ENCODE assay signal across 1 cellular context in the genomic region with DNA sequence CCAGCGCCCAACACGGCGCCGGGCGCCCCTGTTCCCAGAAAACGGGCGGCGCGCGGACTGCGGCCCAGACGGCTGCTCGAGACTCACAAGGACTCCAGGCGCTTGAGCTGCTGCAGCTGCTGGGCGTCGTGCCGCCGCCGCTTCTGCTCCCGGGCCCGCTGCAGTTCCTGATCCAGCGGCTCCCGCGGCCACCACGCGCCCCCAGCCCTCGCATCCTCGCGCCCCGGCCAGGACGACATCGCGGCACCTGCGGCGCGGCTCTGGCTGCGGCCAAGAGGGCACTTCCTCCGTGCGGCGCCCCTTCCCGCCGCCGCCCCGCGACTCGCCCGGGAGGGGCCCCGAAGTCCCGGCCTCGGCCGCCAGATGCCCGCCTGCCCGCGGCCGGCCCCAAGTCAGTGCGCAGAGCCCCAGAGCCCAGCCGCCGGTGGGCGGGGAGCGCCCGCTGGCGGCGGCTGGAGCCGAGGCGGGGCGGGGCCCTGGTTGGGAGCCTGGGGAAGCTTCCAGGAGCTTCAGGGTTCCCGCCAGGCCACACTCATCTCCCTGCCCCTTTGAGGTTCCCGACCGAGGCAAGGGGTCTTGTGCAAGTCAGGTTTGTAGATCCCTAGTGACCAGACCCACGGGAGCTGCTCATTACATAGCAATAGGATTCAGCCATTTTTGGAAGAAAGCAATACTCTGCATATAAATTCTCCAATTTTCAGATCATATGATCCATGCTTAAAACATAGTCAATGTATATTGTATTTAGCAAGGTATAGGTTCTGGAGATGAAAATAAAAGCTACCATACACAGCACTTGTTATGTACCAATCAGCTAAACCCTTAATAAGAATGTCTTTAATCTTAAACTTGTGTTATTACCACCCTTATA.
TF ChIP-seq lines count a peak whose summit lies in the region.

No MANE protein-coding gene starts in this region.

TF ChIP-seq in HepG2, 621 proteins besides CTCF, POLR2A, EP300 and RAD21 (continued from another document and continues in another):
- TF ChIP-seq, protein P1, sequence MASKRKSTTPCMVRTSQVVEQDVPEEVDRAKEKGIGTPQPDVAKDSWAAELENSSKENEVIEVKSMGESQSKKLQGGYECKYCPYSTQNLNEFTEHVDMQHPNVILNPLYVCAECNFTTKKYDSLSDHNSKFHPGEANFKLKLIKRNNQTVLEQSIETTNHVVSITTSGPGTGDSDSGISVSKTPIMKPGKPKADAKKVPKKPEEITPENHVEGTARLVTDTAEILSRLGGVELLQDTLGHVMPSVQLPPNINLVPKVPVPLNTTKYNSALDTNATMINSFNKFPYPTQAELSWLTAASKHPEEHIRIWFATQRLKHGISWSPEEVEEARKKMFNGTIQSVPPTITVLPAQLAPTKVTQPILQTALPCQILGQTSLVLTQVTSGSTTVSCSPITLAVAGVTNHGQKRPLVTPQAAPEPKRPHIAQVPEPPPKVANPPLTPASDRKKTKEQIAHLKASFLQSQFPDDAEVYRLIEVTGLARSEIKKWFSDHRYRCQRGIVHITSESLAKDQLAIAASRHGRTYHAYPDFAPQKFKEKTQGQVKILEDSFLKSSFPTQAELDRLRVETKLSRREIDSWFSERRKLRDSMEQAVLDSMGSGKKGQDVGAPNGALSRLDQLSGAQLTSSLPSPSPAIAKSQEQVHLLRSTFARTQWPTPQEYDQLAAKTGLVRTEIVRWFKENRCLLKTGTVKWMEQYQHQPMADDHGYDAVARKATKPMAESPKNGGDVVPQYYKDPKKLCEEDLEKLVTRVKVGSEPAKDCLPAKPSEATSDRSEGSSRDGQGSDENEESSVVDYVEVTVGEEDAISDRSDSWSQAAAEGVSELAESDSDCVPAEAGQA (IDR thresholded peaks at IDR 0.05; ENCODE audit: low read depth), result no peak
- TF ChIP-seq, protein P1 (CRISPR knock-in tag; IDR thresholded peaks at IDR 0.05; ENCODE audit: borderline replicate concordance), result 0 out of 2 replicates have a peak, but pooled peaks have one; percentile 53
- no peak for TF ChIP-seq ZNF253 (CRISPR knock-in tag; IDR thresholded peaks at IDR 0.05; ENCODE audit: borderline replicate concordance)
- TF ChIP-seq ZNF441 (CRISPR knock-in tag; IDR thresholded peaks at IDR 0.05; ENCODE audit: borderline replicate concordance), result no peak
- TF ChIP-seq, protein P2, sequence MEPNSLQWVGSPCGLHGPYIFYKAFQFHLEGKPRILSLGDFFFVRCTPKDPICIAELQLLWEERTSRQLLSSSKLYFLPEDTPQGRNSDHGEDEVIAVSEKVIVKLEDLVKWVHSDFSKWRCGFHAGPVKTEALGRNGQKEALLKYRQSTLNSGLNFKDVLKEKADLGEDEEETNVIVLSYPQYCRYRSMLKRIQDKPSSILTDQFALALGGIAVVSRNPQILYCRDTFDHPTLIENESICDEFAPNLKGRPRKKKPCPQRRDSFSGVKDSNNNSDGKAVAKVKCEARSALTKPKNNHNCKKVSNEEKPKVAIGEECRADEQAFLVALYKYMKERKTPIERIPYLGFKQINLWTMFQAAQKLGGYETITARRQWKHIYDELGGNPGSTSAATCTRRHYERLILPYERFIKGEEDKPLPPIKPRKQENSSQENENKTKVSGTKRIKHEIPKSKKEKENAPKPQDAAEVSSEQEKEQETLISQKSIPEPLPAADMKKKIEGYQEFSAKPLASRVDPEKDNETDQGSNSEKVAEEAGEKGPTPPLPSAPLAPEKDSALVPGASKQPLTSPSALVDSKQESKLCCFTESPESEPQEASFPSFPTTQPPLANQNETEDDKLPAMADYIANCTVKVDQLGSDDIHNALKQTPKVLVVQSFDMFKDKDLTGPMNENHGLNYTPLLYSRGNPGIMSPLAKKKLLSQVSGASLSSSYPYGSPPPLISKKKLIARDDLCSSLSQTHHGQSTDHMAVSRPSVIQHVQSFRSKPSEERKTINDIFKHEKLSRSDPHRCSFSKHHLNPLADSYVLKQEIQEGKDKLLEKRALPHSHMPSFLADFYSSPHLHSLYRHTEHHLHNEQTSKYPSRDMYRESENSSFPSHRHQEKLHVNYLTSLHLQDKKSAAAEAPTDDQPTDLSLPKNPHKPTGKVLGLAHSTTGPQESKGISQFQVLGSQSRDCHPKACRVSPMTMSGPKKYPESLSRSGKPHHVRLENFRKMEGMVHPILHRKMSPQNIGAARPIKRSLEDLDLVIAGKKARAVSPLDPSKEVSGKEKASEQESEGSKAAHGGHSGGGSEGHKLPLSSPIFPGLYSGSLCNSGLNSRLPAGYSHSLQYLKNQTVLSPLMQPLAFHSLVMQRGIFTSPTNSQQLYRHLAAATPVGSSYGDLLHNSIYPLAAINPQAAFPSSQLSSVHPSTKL (CRISPR knock-in tag; IDR thresholded peaks at IDR 0.05), result peak; percentile 32; the same call in 1 of the 2 replicates
- TF ChIP-seq, protein P3, sequence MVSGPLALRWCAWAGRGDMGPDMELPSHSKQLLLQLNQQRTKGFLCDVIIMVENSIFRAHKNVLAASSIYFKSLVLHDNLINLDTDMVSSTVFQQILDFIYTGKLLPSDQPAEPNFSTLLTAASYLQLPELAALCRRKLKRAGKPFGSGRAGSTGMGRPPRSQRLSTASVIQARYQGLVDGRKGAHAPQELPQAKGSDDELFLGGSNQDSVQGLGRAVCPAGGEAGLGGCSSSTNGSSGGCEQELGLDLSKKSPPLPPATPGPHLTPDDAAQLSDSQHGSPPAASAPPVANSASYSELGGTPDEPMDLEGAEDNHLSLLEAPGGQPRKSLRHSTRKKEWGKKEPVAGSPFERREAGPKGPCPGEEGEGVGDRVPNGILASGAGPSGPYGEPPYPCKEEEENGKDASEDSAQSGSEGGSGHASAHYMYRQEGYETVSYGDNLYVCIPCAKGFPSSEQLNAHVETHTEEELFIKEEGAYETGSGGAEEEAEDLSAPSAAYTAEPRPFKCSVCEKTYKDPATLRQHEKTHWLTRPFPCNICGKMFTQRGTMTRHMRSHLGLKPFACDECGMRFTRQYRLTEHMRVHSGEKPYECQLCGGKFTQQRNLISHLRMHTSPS (CRISPR knock-in tag; IDR thresholded peaks at IDR 0.05; ENCODE audit: low read depth), result peak; percentile 59; the same call in 1 of the 2 replicates
- TF ChIP-seq, protein P4, sequence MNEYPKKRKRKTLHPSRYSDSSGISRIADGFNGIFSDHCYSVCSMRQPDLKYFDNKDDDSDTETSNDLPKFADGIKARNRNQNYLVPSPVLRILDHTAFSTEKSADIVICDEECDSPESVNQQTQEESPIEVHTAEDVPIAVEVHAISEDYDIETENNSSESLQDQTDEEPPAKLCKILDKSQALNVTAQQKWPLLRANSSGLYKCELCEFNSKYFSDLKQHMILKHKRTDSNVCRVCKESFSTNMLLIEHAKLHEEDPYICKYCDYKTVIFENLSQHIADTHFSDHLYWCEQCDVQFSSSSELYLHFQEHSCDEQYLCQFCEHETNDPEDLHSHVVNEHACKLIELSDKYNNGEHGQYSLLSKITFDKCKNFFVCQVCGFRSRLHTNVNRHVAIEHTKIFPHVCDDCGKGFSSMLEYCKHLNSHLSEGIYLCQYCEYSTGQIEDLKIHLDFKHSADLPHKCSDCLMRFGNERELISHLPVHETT (CRISPR knock-in tag; conservative IDR thresholded peaks at IDR 0.05), result no peak
- TF ChIP-seq HOXA3 (CRISPR knock-in tag; IDR thresholded peaks at IDR 0.05), result no peak; the same call in 1 of the 2 replicates
- TF ChIP-seq RARA (CRISPR knock-in tag; IDR thresholded peaks at IDR 0.05), result no peak
- TF ChIP-seq NBN (conservative IDR thresholded peaks at IDR 0.05), result no peak
- TF ChIP-seq ARHGAP35 (CRISPR knock-in tag; IDR thresholded peaks at IDR 0.05; ENCODE audit: borderline replicate concordance), result no peak
- TF ChIP-seq, protein P5, sequence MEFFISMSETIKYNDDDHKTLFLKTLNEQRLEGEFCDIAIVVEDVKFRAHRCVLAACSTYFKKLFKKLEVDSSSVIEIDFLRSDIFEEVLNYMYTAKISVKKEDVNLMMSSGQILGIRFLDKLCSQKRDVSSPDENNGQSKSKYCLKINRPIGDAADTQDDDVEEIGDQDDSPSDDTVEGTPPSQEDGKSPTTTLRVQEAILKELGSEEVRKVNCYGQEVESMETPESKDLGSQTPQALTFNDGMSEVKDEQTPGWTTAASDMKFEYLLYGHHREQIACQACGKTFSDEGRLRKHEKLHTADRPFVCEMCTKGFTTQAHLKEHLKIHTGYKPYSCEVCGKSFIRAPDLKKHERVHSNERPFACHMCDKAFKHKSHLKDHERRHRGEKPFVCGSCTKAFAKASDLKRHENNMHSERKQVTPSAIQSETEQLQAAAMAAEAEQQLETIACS (CRISPR knock-in tag; IDR thresholded peaks at IDR 0.05), result peak; percentile 42; the same call in 1 of the 2 replicates
- no peak for TF ChIP-seq POLR2AphosphoS2 (IDR thresholded peaks at IDR 0.05; ENCODE audit: low read depth, low read length)
- TF ChIP-seq, protein P6, sequence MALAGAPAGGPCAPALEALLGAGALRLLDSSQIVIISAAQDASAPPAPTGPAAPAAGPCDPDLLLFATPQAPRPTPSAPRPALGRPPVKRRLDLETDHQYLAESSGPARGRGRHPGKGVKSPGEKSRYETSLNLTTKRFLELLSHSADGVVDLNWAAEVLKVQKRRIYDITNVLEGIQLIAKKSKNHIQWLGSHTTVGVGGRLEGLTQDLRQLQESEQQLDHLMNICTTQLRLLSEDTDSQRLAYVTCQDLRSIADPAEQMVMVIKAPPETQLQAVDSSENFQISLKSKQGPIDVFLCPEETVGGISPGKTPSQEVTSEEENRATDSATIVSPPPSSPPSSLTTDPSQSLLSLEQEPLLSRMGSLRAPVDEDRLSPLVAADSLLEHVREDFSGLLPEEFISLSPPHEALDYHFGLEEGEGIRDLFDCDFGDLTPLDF (CRISPR knock-in tag; IDR thresholded peaks at IDR 0.05), result no peak
- TF ChIP-seq, protein P7, sequence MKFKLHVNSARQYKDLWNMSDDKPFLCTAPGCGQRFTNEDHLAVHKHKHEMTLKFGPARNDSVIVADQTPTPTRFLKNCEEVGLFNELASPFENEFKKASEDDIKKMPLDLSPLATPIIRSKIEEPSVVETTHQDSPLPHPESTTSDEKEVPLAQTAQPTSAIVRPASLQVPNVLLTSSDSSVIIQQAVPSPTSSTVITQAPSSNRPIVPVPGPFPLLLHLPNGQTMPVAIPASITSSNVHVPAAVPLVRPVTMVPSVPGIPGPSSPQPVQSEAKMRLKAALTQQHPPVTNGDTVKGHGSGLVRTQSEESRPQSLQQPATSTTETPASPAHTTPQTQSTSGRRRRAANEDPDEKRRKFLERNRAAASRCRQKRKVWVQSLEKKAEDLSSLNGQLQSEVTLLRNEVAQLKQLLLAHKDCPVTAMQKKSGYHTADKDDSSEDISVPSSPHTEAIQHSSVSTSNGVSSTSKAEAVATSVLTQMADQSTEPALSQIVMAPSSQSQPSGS (CRISPR knock-in tag; IDR thresholded peaks at IDR 0.05), result no peak
- TF ChIP-seq, protein P8, sequence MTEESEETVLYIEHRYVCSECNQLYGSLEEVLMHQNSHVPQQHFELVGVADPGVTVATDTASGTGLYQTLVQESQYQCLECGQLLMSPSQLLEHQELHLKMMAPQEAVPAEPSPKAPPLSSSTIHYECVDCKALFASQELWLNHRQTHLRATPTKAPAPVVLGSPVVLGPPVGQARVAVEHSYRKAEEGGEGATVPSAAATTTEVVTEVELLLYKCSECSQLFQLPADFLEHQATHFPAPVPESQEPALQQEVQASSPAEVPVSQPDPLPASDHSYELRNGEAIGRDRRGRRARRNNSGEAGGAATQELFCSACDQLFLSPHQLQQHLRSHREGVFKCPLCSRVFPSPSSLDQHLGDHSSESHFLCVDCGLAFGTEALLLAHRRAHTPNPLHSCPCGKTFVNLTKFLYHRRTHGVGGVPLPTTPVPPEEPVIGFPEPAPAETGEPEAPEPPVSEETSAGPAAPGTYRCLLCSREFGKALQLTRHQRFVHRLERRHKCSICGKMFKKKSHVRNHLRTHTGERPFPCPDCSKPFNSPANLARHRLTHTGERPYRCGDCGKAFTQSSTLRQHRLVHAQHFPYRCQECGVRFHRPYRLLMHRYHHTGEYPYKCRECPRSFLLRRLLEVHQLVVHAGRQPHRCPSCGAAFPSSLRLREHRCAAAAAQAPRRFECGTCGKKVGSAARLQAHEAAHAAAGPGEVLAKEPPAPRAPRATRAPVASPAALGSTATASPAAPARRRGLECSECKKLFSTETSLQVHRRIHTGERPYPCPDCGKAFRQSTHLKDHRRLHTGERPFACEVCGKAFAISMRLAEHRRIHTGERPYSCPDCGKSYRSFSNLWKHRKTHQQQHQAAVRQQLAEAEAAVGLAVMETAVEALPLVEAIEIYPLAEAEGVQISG (CRISPR knock-in tag; IDR thresholded peaks at IDR 0.05), result peak; percentile 71
- TF ChIP-seq ETV5 (CRISPR knock-in tag; IDR thresholded peaks at IDR 0.05; ENCODE audit: borderline replicate concordance), result no peak
- no peak for TF ChIP-seq KLF15 (CRISPR knock-in tag; IDR thresholded peaks at IDR 0.05; ENCODE audit: borderline replicate concordance)
- TF ChIP-seq ZNF75D (CRISPR knock-in tag; IDR thresholded peaks at IDR 0.05; ENCODE audit: borderline replicate concordance), result no peak
- TF ChIP-seq, protein P9, sequence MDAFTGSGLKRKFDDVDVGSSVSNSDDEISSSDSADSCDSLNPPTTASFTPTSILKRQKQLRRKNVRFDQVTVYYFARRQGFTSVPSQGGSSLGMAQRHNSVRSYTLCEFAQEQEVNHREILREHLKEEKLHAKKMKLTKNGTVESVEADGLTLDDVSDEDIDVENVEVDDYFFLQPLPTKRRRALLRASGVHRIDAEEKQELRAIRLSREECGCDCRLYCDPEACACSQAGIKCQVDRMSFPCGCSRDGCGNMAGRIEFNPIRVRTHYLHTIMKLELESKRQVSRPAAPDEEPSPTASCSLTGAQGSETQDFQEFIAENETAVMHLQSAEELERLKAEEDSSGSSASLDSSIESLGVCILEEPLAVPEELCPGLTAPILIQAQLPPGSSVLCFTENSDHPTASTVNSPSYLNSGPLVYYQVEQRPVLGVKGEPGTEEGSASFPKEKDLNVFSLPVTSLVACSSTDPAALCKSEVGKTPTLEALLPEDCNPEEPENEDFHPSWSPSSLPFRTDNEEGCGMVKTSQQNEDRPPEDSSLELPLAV (CRISPR knock-in tag; conservative IDR thresholded peaks at IDR 0.05; ENCODE audit: low read depth), result no peak
- no peak for TF ChIP-seq ZNF3 (CRISPR knock-in tag; IDR thresholded peaks at IDR 0.05)
- 0 out of 2 replicates have a peak, but pooled peaks have one; percentile 3 for TF ChIP-seq CEBPB (IDR thresholded peaks at IDR 0.05; ENCODE audit: borderline replicate concordance, low read depth, low read length)
- TF ChIP-seq MYC (CRISPR knock-in tag; IDR thresholded peaks at IDR 0.05; ENCODE audit: borderline replicate concordance), result 0 out of 2 replicates have a peak, but pooled peaks have one; percentile 28
- TF ChIP-seq AHR (CRISPR knock-in tag; IDR thresholded peaks at IDR 0.05), result peak; percentile 56; the same call in 1 of the 2 replicates
- TF ChIP-seq, protein P10, sequence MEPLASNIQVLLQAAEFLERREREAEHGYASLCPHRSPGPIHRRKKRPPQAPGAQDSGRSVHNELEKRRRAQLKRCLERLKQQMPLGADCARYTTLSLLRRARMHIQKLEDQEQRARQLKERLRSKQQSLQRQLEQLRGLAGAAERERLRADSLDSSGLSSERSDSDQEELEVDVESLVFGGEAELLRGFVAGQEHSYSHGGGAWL (CRISPR knock-in tag; IDR thresholded peaks at IDR 0.05), result peak; percentile 31; the same call in 1 of the 2 replicates
